Comparison of ENCODE assay signal across 1 cellular context in the genomic region with DNA sequence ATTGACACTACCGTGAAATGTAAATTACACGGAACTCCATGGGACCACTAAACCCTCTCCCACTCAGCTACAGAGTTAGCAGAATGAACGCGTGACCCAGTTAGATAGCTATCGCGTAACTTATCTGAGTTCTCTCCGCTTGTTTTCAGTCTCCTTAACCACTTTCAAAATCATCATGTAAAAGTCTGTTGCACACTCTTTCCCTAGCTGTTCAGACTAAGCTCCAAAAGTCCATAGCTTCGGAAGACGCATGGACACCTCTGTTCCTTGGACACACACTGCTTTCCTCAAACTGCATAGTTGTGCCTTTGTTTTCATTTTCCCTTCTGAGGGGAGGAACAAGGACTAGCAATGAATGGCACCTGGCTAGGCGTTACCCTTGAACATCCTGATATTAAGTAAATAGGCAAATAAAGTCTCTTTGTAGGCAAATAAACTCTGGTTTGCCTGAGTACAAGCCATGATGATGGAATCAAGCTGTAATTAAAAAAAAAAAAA.
TF ChIP-seq lines count a peak whose summit lies in the region.

No MANE protein-coding gene starts in this region.

TF ChIP-seq in WTC11, 78 proteins besides CTCF, POLR2A, EP300 and RAD21:
- no peak for TF ChIP-seq NFE2L1 (CRISPR knock-in tag; IDR thresholded peaks at IDR 0.05)
- TF ChIP-seq AR (CRISPR knock-in tag; IDR thresholded peaks at IDR 0.05) = no peak
- no peak for TF ChIP-seq AFF4 (CRISPR knock-in tag; IDR thresholded peaks at IDR 0.05; ENCODE audit: borderline replicate concordance)
- TF ChIP-seq ZNF512 (CRISPR knock-in tag; IDR thresholded peaks at IDR 0.05; ENCODE audit: borderline replicate concordance) = no peak
- no peak for TF ChIP-seq ZBTB21 (CRISPR knock-in tag; IDR thresholded peaks at IDR 0.05; ENCODE audit: borderline replicate concordance)
- TF ChIP-seq, protein P1, sequence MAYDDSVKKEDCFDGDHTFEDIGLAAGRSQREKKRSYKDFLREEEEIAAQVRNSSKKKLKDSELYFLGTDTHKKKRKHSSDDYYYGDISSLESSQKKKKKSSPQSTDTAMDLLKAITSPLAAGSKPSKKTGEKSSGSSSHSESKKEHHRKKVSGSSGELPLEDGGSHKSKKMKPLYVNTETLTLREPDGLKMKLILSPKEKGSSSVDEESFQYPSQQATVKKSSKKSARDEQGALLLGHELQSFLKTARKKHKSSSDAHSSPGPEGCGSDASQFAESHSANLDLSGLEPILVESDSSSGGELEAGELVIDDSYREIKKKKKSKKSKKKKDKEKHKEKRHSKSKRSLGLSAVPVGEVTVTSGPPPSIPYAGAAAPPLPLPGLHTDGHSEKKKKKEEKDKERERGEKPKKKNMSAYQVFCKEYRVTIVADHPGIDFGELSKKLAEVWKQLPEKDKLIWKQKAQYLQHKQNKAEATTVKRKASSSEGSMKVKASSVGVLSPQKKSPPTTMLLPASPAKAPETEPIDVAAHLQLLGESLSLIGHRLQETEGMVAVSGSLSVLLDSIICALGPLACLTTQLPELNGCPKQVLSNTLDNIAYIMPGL (CRISPR knock-in tag; IDR thresholded peaks at IDR 0.05) = no peak
- TF ChIP-seq GABPB1 (CRISPR knock-in tag; IDR thresholded peaks at IDR 0.05) = no peak
- TF ChIP-seq, protein P2, sequence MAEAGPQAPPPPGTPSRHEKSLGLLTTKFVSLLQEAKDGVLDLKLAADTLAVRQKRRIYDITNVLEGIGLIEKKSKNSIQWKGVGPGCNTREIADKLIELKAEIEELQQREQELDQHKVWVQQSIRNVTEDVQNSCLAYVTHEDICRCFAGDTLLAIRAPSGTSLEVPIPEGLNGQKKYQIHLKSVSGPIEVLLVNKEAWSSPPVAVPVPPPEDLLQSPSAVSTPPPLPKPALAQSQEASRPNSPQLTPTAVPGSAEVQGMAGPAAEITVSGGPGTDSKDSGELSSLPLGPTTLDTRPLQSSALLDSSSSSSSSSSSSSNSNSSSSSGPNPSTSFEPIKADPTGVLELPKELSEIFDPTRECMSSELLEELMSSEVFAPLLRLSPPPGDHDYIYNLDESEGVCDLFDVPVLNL (CRISPR knock-in tag; IDR thresholded peaks at IDR 0.05; ENCODE audit: borderline replicate concordance, low read depth) = no peak
- no peak for TF ChIP-seq NFYB (CRISPR knock-in tag; conservative IDR thresholded peaks at IDR 0.05; ENCODE audit: low read depth)
- TF ChIP-seq TEAD4 (CRISPR knock-in tag; IDR thresholded peaks at IDR 0.05) = no peak
- TF ChIP-seq SMAD3 (CRISPR knock-in tag; IDR thresholded peaks at IDR 0.05; ENCODE audit: borderline replicate concordance) = no peak
- TF ChIP-seq ZMAT4 (CRISPR knock-in tag; IDR thresholded peaks at IDR 0.05) = no peak
